Comparison of ENCODE assay signal across 8 cellular contexts in the genomic region with DNA sequence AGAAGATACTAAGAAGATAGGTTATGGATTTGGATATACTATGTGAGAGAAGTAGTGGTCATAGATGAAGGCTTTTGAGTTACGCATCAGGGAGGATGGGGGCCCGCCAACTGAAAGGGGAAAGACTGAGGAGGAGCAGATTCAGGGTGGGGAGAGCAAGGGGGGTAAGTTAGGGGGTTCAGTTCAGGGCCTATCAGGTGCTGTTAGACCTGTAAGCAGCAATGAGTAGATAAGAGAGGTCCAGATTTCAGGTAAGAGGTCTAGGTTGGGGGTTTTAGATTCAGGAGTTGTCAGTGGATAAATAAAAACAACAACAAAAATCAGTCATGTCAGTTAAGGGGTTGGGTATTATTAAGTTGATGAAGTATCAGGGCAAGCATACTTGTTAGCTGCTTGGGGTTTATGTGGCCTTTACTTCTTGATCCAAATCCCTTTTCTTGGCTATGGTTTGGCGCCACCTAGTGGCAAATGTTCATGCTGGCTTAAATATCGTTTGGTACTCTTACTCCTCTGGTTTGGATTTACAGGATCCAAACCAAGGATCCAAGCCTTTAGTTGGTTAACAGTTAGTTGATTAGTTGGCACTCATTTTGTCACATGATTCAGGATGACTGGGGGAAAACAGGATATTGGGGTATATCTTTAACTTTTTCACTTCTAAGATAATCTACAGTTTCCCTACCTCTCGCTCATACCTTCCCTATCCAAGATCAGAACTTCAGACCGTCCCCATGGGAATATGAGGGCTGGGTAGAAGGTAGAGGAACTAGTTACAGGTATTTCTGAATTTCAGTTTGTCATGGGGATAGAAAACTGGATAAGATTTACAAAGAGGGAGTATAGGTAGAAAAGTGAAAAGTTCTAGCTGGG.
DNase-seq lines count a peak whose midpoint lies in the region; ATAC-seq and TF ChIP-seq lines count a peak whose summit lies in the region.

No MANE protein-coding gene starts in this region.

- peaks cover 5% of the 10 kb centered on the region for H3K4me1 ChIP-seq in psoas muscle
- peaks cover 9% of the 10 kb centered on the region for H3K4me1 ChIP-seq in vagina

- ATAC-seq in activated naive CD8-positive, alpha-beta T cell treated with anti-CD3 and anti-CD28 coated beads, Interleukin-2, amount 10 ng/mL, durations not matched to agents 7 days and 5 days (ENCODE audit: low read depth) = peak; percentile 84
- ATAC-seq in psoas muscle = peak; percentile 84 to 97 (median 86)
- ATAC-seq in GM19452 (IDR thresholded peaks at IDR 0.05; ENCODE audit: unreplicated experiment) = no peak

- WGBS in psoas muscle, 3 donors = 60 to 62% (median 61%) methylated on average over 6 of the region's 6 CpGs

- peaks cover 3 to 37% of the 10 kb centered on the region in 2 donors for H3K36me3 ChIP-seq in psoas muscle (ENCODE audit: insufficient read depth in 1 of 2, low read depth in 1 of 2)
- peaks cover 0 to 13% of the 10 kb centered on the region in 2 donors for H3K36me3 ChIP-seq in vagina

- no peak overlapping the region for H3K4me3 Mint-ChIP-seq in activated naive CD8-positive, alpha-beta T cell treated with anti-CD3 and anti-CD28 coated beads, Interleukin-2, amount 10 ng/mL, durations not matched to agents 7 days and 5 days

- H3K27ac Mint-ChIP-seq in activated naive CD8-positive, alpha-beta T cell treated with anti-CD3 and anti-CD28 coated beads, Interleukin-2, amount 10 ng/mL, durations not matched to agents 7 days and 5 days = no peak overlapping the region

- TF ChIP-seq CTCF in GM12874 (IDR thresholded peaks at IDR 0.05; ENCODE audit: insufficient read depth, low read depth, low read length) = peak; percentile 77
- peak; percentile 95 for TF ChIP-seq CTCF in psoas muscle (IDR thresholded peaks at IDR 0.05)
- peak; percentile 60 to 85 (median 76) for TF ChIP-seq CTCF in vagina (IDR thresholded peaks at IDR 0.05)

- H3K27me3 ChIP-seq in psoas muscle (ENCODE audit: insufficient read depth in 3 of 3, low read length in 2 of 3) (no peaks in the 10 kb centered on the region), vagina (no peaks in the 10 kb centered on the region)

- no peak for TF ChIP-seq POLR2A in vagina (IDR thresholded peaks at IDR 0.05)

- H3K9me3 ChIP-seq in psoas muscle (no peaks in the 10 kb centered on the region), vagina (no peaks in the 10 kb centered on the region)

- peak; percentile 16 for DNase-seq in NCI-H146 treated with DMSO at 0.1 percent for 48 hours (lab: John Stamatoyannopoulos, UW; ENCODE audit: unreplicated experiment)
- DNase-seq in SW480 (ENCODE audit: low spot score) = peak; percentile 78
- peak; percentile 69 for DNase-seq in activated naive CD8-positive, alpha-beta T cell treated with anti-CD3 and anti-CD28 coated beads, Interleukin-2, amount 10 ng/mL, durations not matched to agents 7 days and 5 days
- DNase-seq in cardiac septum (ENCODE audit: low spot score) = peak; percentile 83
- DNase-seq in psoas muscle = peak; percentile 73 to 81
- DNase-seq in vagina (ENCODE audit: extremely low spot score in 2 of 2) = no peak

- peaks cover 20% of the 10 kb centered on the region for H3K4me1 Mint-ChIP-seq in activated naive CD8-positive, alpha-beta T cell treated with anti-CD3 and anti-CD28 coated beads, Interleukin-2, amount 10 ng/mL, durations not matched to agents 7 days and 5 days

- peaks cover 15% of the 10 kb centered on the region for H3K36me3 Mint-ChIP-seq in activated naive CD8-positive, alpha-beta T cell treated with anti-CD3 and anti-CD28 coated beads, Interleukin-2, amount 10 ng/mL, durations not matched to agents 7 days and 5 days

- no peak overlapping the region for H3K27ac ChIP-seq in psoas muscle
- H3K27ac ChIP-seq in vagina = no peak overlapping the region

- H3K27me3 Mint-ChIP-seq in activated naive CD8-positive, alpha-beta T cell treated with anti-CD3 and anti-CD28 coated beads, Interleukin-2, amount 10 ng/mL, durations not matched to agents 7 days and 5 days = no peaks in the 10 kb centered on the region

- intact Hi-C loops in cardiac septum (cut with DNase I) (loop anchor here (5.0 to 10.0 kb wide), 2 partner anchors 65 to 348 kb away; partner anchors contain the start of gene PCNX1), psoas muscle (cut with DNase I) (loop anchor here (1.0 to 10.0 kb wide), 4 partner anchors 65 to 150 kb away; partner anchors contain the start of gene PCNX1 (in 2 of the 2)), vagina (cut with DNase I) (loop anchor here (5.0 kb wide), 1 partner anchor 155 kb away; no protein-coding TSS in a partner anchor)

- no peak overlapping the region for H3K4me3 ChIP-seq in psoas muscle
- no peak overlapping the region for H3K4me3 ChIP-seq in vagina

- H3K9me3 Mint-ChIP-seq in activated naive CD8-positive, alpha-beta T cell treated with anti-CD3 and anti-CD28 coated beads, Interleukin-2, amount 10 ng/mL, durations not matched to agents 7 days and 5 days = no peaks in the 10 kb centered on the region

- POLR2A ChIA-PET in activated naive CD8-positive, alpha-beta T cell treated with anti-CD3 and anti-CD28 coated beads, Interleukin-2, amount 10 ng/mL, durations not matched to agents 7 days and 5 days (lab: Charles Lee) = no interaction called here

Comparison
In these comparisons a context has a peak if more than half of its experiments do, and no peak if none do; other contexts are left out.
1. DNase-seq: peak in NCI-H146 treated with DMSO at 0.1 percent for 48 hours (single experiment), SW480 (single experiment), activated naive CD8-positive, alpha-beta T cell treated with anti-CD3 and anti-CD28 coated beads, Interleukin-2, amount 10 ng/mL, durations not matched to agents 7 days and 5 days (single experiment), cardiac septum (single experiment) and psoas muscle (2 of 2); none in vagina (0 of 2).
2. Peak in every context shown above with its lines, with median percentiles within 50 percentile points of each other: CTCF ChIP-seq.